9 cellular contexts compared by ENCODE assay signal in genomic region chr12:120497524-120498150, GRCh38. TPM values are rescaled to one million over a fixed set of nuclear protein-coding genes. Genes with fewer than 3 reads are reported as not detected.
DNase-seq lines count a peak whose midpoint lies in the region; ATAC-seq, FAIRE-seq and TF ChIP-seq lines count a peak whose summit lies in the region.
"Had no signal": no experiment of that assay in that cellular context is flagged by ENCODE, and none has a peak within 500 bp of the region (broad histone marks: within the 10 kb centered on the region; RNA-seq: fewer than 3 reads in every experiment).

No MANE protein-coding gene starts in this region.

- peaks cover 37% of the 10 kb centered on the region for H3K4me1 Mint-ChIP-seq in HFFc6 (ENCODE audit: low read depth)
- peaks cover 29% of the 10 kb centered on the region for H3K4me1 Mint-ChIP-seq in mesothelial cell of epicardium

- no peak for ATAC-seq in HG03521 (IDR thresholded peaks at IDR 0.05; ENCODE audit: unreplicated experiment)

- H3K36me3 ChIP-seq in mammary epithelial cell (ENCODE audit: insufficient read depth, low read length), result peaks cover 10% of the 10 kb centered on the region

- H3K9ac ChIP-seq in mammary epithelial cell (ENCODE audit: insufficient read depth, low read length), result peak overlapping the region; percentile 67

- 3% methylated on average over 8 of the region's 9 CpGs for WGBS in mammary epithelial cell (ENCODE audit: low coverage, missing lambda C conversion rate)

- peaks cover 7% of the 10 kb centered on the region for H4K20me1 ChIP-seq in mammary epithelial cell (ENCODE audit: insufficient read depth, low read length)

- intact Hi-C loops in mammary epithelial cell (cut with micrococcal nuclease), result loop anchor here (2.0 to 5.0 kb wide), 3 partner anchors 31 to 85 kb away; partner anchors contain the start of genes COQ5 and POP5

- TF ChIP-seq CTCF in 22Rv1 (IDR thresholded peaks at IDR 0.05) (no peak), HFFc6 (IDR thresholded peaks at IDR 0.05) (no peak), mammary epithelial cell (conservative IDR thresholded peaks at IDR 0.05 in 1 of 2, IDR thresholded peaks at IDR 0.05 in 1 of 2; ENCODE audit: extremely low read depth in 1 of 2, insufficient read depth in 1 of 2, low read depth in 1 of 2, low read length in 2 of 2) (no peak), mesothelial cell of epicardium (IDR thresholded peaks at IDR 0.05; ENCODE audit: unreplicated experiment) (no peak), GM13976 (IDR thresholded peaks at IDR 0.05; ENCODE audit: borderline replicate concordance, control extremely low read depth, extremely low read depth, insufficient read depth, missing control alignments) (no peak)

- dilution Hi-C loops in mammary epithelial cell (cut with HindIII; ENCODE audit: low sequenced_read_pairs), result loop anchor here (5.0 kb wide), 1 partner anchor 40 kb away; no protein-coding TSS in a partner anchor

- peak overlapping the region; percentile 84 for H3K4me2 ChIP-seq in mammary epithelial cell (ENCODE audit: insufficient read depth, low read depth, low read length)

- DNase-seq in HFFc6, result peak; percentile 5
- no peak for DNase-seq in mammary epithelial cell
- no peak for DNase-seq in mesothelial cell of epicardium (ENCODE audit: low spot score in 2 of 2, unreplicated experiment in 2 of 2)
- DNase-seq in NCI-H146 (lab: John Stamatoyannopoulos, UW), result no peak
- no peak for DNase-seq in GM13976 (ENCODE audit: low spot score)
- no peak for DNase-seq in GM19239 (ENCODE audit: insufficient read length, low spot score)
- DNase-seq: NCI-H446 treated with DMSO at 0.1 percent for 48 hours had no signal

- CTCF ChIA-PET in mammary epithelial cell (lab: Charles Lee; ENCODE audit: low non-redundant PET), result no interaction called here

- H3K9me3 Mint-ChIP-seq in HFFc6, result no peaks in the 10 kb centered on the region
- H3K9me3 Mint-ChIP-seq in mesothelial cell of epicardium, result no peaks in the 10 kb centered on the region

- H3K27me3 ChIP-seq in mammary epithelial cell (ENCODE audit: insufficient read depth, low read length), result no peaks in the 10 kb centered on the region

- H3K27ac ChIP-seq in 22Rv1 (peak overlapping the region; percentile 79), mammary epithelial cell (ENCODE audit: insufficient read depth, low read depth, low read length) (no peak overlapping the region)

- no peaks in the 10 kb centered on the region for H3K9me3 ChIP-seq in mammary epithelial cell (replicated peaks; ENCODE audit: insufficient read depth, low read length)

- BruUV-seq in mammary epithelial cell (replicated peaks; lab: Mats Ljungman, UMichigan), result no TSS peak

- FAIRE-seq in GM19239 (lab: Jason Lieb, UNC), result no peak

- peaks cover 53% of the 10 kb centered on the region for H3K79me2 ChIP-seq in mammary epithelial cell (ENCODE audit: insufficient read depth, low read length)

- in situ Hi-C loops in mammary epithelial cell (cut with MboI; ENCODE audit: low sequenced_read_pairs in 2 of 2), result no loop called here
- in situ Hi-C loops in GM13976 (cut with MboI; ENCODE audit: low sequenced_read_pairs, unreplicated experiment), result no loop called here

- H2AFZ ChIP-seq in mammary epithelial cell (ENCODE audit: low read depth, low read length), result no peak overlapping the region

- peak overlapping the region; percentile 75 for H3K27ac Mint-ChIP-seq in HFFc6
- peak overlapping the region; percentile 96 for H3K27ac Mint-ChIP-seq in mesothelial cell of epicardium

- H3K36me3 Mint-ChIP-seq in HFFc6 (ENCODE audit: low read depth) (peaks cover 32% of the 10 kb centered on the region), mesothelial cell of epicardium (peaks cover 14% of the 10 kb centered on the region)

- peaks cover 14% of the 10 kb centered on the region for H3K4me1 ChIP-seq in mammary epithelial cell (ENCODE audit: insufficient read depth, low read length)

- peak overlapping the region; percentile 73 to 81 (median 74) for H3K4me3 ChIP-seq in mammary epithelial cell (replicated peaks in 1 of 3; ENCODE audit: insufficient read depth in 1 of 3, low read depth in 2 of 3, low read length in 3 of 3)

- H3K4me3 Mint-ChIP-seq in HFFc6 (peak overlapping the region; percentile 89), mesothelial cell of epicardium (peak overlapping the region; percentile 89)

- H3K27me3 Mint-ChIP-seq in HFFc6 (ENCODE audit: insufficient read depth) (peaks cover 2% of the 10 kb centered on the region; the same call in 1 of the 2 replicates), mesothelial cell of epicardium (ENCODE audit: low read depth) (no peaks in the 10 kb centered on the region)

RNA-seq across cellular contexts. Expression of gene DYNLL1, which starts 1.7 kb away (rescaled TPM):
- 100 to 1,000 TPM; 530 to 650 (median 609) TPM for total RNA-seq in HFFc6 (2021; fragmentation: NEBNext Ultra II Directional; extraction: Animal tissue kit (Norgen Biotek cat#: 25700))
- 100 to 1,000 TPM; 210 to 390 TPM for total RNA-seq in mammary epithelial cell
- 723 TPM for polyA plus RNA-seq in mammary epithelial cell
- polyA minus RNA-seq in mammary epithelial cell, result 177 TPM
- total RNA-seq in mesothelial cell of epicardium, result 249 to 260 TPM (median 258 TPM) in 3 replicates

RNA-seq across cellular contexts. Expression of gene SRSF9, which starts 28.1 kb away (rescaled TPM):
- total RNA-seq in HFFc6 (2021; fragmentation: NEBNext Ultra II Directional; extraction: Animal tissue kit (Norgen Biotek cat#: 25700)), result 100 to 1,000 TPM; 232 to 247 (median 238) TPM
- total RNA-seq in mammary epithelial cell, result 100 to 1,000 TPM in 1 of 2 donors, 10 to 100 TPM in 1; 84.7 to 205 TPM
- 143 TPM for polyA plus RNA-seq in mammary epithelial cell
- 72.0 TPM for polyA minus RNA-seq in mammary epithelial cell
- total RNA-seq in mesothelial cell of epicardium, result 197 to 203 TPM (median 199 TPM) in 3 replicates

RNA-seq across cellular contexts. Expression of gene COQ5, which starts 31.3 kb away (rescaled TPM):
- total RNA-seq in HFFc6 (2021; fragmentation: NEBNext Ultra II Directional; extraction: Animal tissue kit (Norgen Biotek cat#: 25700)), result 10 to 100 TPM; 26.0 to 30.7 (median 27.4) TPM
- total RNA-seq in mammary epithelial cell (10 to 100 TPM; 12.0 to 21.1 TPM), mesothelial cell of epicardium (28.5 to 29.1 TPM (median 28.9 TPM) in 3 replicates)
- polyA plus RNA-seq in mammary epithelial cell, result 22.6 TPM
- 79.6 TPM for polyA minus RNA-seq in mammary epithelial cell

RNA-seq across cellular contexts. Expression of gene RNF10, which starts 36.5 kb away (rescaled TPM):
- 100 to 1,000 TPM; 145 to 203 (median 158) TPM for total RNA-seq in HFFc6 (2021; fragmentation: NEBNext Ultra II Directional; extraction: Animal tissue kit (Norgen Biotek cat#: 25700))
- 100 to 1,000 TPM; 104 to 152 TPM for total RNA-seq in mammary epithelial cell
- 111 TPM for polyA plus RNA-seq in mammary epithelial cell
- 262 TPM for polyA minus RNA-seq in mammary epithelial cell
- 150 to 160 TPM (median 151 TPM) in 3 replicates for total RNA-seq in mesothelial cell of epicardium

RNA-seq across cellular contexts. Expression of gene GATC, which starts 51.4 kb away (rescaled TPM):
- total RNA-seq in HFFc6 (2021; fragmentation: NEBNext Ultra II Directional; extraction: Animal tissue kit (Norgen Biotek cat#: 25700)), result 10 to 100 TPM; 16.3 to 30.9 (median 24.0) TPM
- total RNA-seq in mammary epithelial cell (10 to 100 TPM; 19.5 to 32.9 TPM), mesothelial cell of epicardium (27.5 to 30.8 TPM (median 29.7 TPM) in 3 replicates)
- polyA plus RNA-seq in mammary epithelial cell, result 13.2 TPM
- polyA minus RNA-seq in mammary epithelial cell, result 32.4 TPM
